In genomic region chr7:135211179-135211945, GRCh38 we compare ENCODE assay signal across 7 cellular contexts. TPM values are rescaled to one million over a fixed set of nuclear protein-coding genes. Genes with fewer than 3 reads are reported as not detected.
DNase-seq lines count a peak whose midpoint lies in the region; ATAC-seq and TF ChIP-seq lines count a peak whose summit lies in the region.

Gene WDR91, minus strand, starts transcription at chr7:135211526. Its CDS starts 24 bp downstream, at chr7:135211502.

- intact Hi-C loops in ascending aorta (cut with DNase I), result loop anchor here (1.0 to 5.0 kb wide), 9 partner anchors 41 to 779 kb away; partner anchors contain the start of genes BPGM, CYREN, FAM180A and NUP205

- no peak for TF ChIP-seq CTCF in ascending aorta (IDR thresholded peaks at IDR 0.05)

- no peaks in the 10 kb centered on the region for H3K9me3 Mint-ChIP-seq in T-helper 2 cell treated with Interferon-gamma antibody and Interleukin-4, amounts not matched to agents 5 μg/mL and 100 μg/mL, for 36 hours

- H3K4me3 ChIP-seq in ascending aorta, result peak within 1 kb of the TSS; percentile 77 to 87

- peaks cover 0 to 4% of the 10 kb centered on the region in 2 donors for H3K36me3 ChIP-seq in ascending aorta

- H3K4me3 Mint-ChIP-seq in T-helper 2 cell treated with Interferon-gamma antibody and Interleukin-4, amounts not matched to agents 5 μg/mL and 100 μg/mL, for 36 hours, result peak within 1 kb of the TSS; percentile 96

- peak within 1 kb of the TSS; percentile 93 to 94 for H3K27ac ChIP-seq in ascending aorta

- H3K27me3 ChIP-seq in ascending aorta, result no peaks in the 10 kb centered on the region

- H3K4me1 Mint-ChIP-seq in T-helper 2 cell treated with Interferon-gamma antibody and Interleukin-4, amounts not matched to agents 5 μg/mL and 100 μg/mL, for 36 hours (ENCODE audit: low read depth), result peaks cover 28% of the 10 kb centered on the region

- H3K4me1 ChIP-seq in ascending aorta, result peaks cover 0 to 19% of the 10 kb centered on the region in 2 donors

- H3K27me3 Mint-ChIP-seq in T-helper 2 cell treated with Interferon-gamma antibody and Interleukin-4, amounts not matched to agents 5 μg/mL and 100 μg/mL, for 36 hours (ENCODE audit: low read depth), result no peaks in the 10 kb centered on the region

- ATAC-seq in GM18511 (IDR thresholded peaks at IDR 0.05; ENCODE audit: unreplicated experiment) (peak; percentile 78), HG03025 (IDR thresholded peaks at IDR 0.05; ENCODE audit: low FRiP score, unreplicated experiment) (peak; percentile 67)

- H3K36me3 Mint-ChIP-seq in T-helper 2 cell treated with Interferon-gamma antibody and Interleukin-4, amounts not matched to agents 5 μg/mL and 100 μg/mL, for 36 hours (ENCODE audit: low read depth), result peaks cover 6% of the 10 kb centered on the region

- DNase-seq in NCI-H2029 (lab: John Stamatoyannopoulos, UW) (peak; percentile 86), ascending aorta (ENCODE audit: low spot score in 2 of 2) (peak; percentile 89 to 98), hepatic stellate cell (ENCODE audit: low spot score) (peak; percentile 98), retina (peak; percentile 93)
- peak; percentile 88 for DNase-seq in T-helper 2 cell treated with Interferon-gamma antibody and Interleukin-4, amounts not matched to agents 5 μg/mL and 100 μg/mL, for 36 hours (ENCODE audit: low spot score)

- no peaks in the 10 kb centered on the region for H3K9me3 ChIP-seq in ascending aorta

- peak within 1 kb of the TSS; percentile 98 for H3K27ac Mint-ChIP-seq in T-helper 2 cell treated with Interferon-gamma antibody and Interleukin-4, amounts not matched to agents 5 μg/mL and 100 μg/mL, for 36 hours

RNA-seq across cellular contexts. Expression of gene WDR91, which starts in this region (rescaled TPM):
- 66.7 TPM for total RNA-seq in ascending aorta

Comparison
In these comparisons a context has a peak if more than half of its experiments do, and no peak if none do; other contexts are left out.
1. Peak in every context shown above with its lines: DNase-seq, ATAC-seq, H3K4me3 ChIP-seq and H3K27ac ChIP-seq.